20 cellular contexts compared by ENCODE assay signal in the genomic region with DNA sequence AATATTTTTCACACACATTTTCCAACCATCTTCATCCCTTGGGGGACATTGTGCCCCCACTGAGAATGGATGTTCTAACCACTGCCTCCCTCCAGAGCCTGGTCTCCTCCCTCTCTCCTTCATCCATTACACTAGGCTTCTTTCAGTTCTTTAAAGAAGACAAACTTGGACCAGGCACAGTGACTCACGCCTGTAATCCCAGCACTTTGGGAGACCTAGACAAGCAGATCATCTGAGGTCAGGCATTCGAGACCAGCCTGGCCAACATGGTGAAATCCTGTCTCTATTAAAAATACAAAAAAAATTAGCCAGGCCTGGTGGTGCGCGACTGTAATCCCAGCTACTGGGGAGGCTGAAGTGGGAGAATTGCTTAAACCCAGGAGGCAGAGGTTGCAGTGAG. TPM values are rescaled to one million over a fixed set of nuclear protein-coding genes. Genes with fewer than 3 reads are reported as not detected.
"Had no signal": no experiment of that assay in that cellular context is flagged by ENCODE, and none has a peak within 500 bp of the region (broad histone marks: within the 10 kb centered on the region; RNA-seq: fewer than 3 reads in every experiment).

No MANE protein-coding gene starts in this region.

- H3K9me3 Mint-ChIP-seq: activated naive CD4-positive, alpha-beta T cell treated with anti-CD3 and anti-CD28 coated beads, Interleukin-2, amount 50 U/mL, for 72 hours; mesothelial cell of epicardium; stimulated activated naive CD8-positive, alpha-beta T cell treated with anti-CD3 and anti-CD28 coated beads, Interleukin-15, amount 100 ng/mL, for 72 hours had no signal

- H3K4me3 ChIP-seq: esophagus squamous epithelium, gastroesophageal sphincter, hepatocyte, lower lobe of right lung, testis had no signal

- H3K79me2 ChIP-seq: hepatocyte, parathyroid adenoma had no signal

- H3K36me3 Mint-ChIP-seq: activated naive CD4-positive, alpha-beta T cell treated with anti-CD3 and anti-CD28 coated beads, Interleukin-2, amount 50 U/mL, for 72 hours; mesothelial cell of epicardium had no signal

- H3K27ac ChIP-seq: brain microvascular endothelial cell, esophagus squamous epithelium, gastroesophageal sphincter, hepatocyte, lower lobe of right lung, parathyroid adenoma, testis had no signal

- H3K4me3 Mint-ChIP-seq: mesothelial cell of epicardium; stimulated activated naive CD8-positive, alpha-beta T cell treated with anti-CD3 and anti-CD28 coated beads, Interleukin-15, amount 100 ng/mL, for 72 hours had no signal

- H2AFZ ChIP-seq: hepatocyte, parathyroid adenoma had no signal

- H3K4me1 ChIP-seq: lower lobe of right lung, parathyroid adenoma, testis had no signal

- H3K9me3 ChIP-seq: esophagus squamous epithelium, gastroesophageal sphincter, lower lobe of right lung, testis had no signal

- H3K27ac Mint-ChIP-seq: mesothelial cell of epicardium; stimulated activated naive CD8-positive, alpha-beta T cell treated with anti-CD3 and anti-CD28 coated beads, Interleukin-15, amount 100 ng/mL, for 72 hours had no signal

- H3K9ac ChIP-seq: parathyroid adenoma had no signal

- H3K4me2 ChIP-seq: hepatocyte had no signal

- DNase-seq: activated effector memory CD4-positive, alpha-beta T cell treated with Interleukin-2 at 50 U/mL for 16 hours; activated T-cell treated with anti-CD3 and anti-CD28 coated beads, Interleukin-2, amount 50 U/mL, for 1 hour; amygdala; brain microvascular endothelial cell; cerebellar nuclear complex; esophagus squamous epithelium; left cardiac atrium; lower lobe of right lung; retina; stimulated activated CD4-positive, alpha-beta T cell treated with anti-CD3 and anti-CD28 coated beads, Interleukin-15, amount 100 ng/mL, for 24 hours; stimulated activated CD4-positive, alpha-beta T cell treated with anti-CD3 and anti-CD28 coated beads, Interleukin-4, amount 100 ng/mL, for 4 hours; stimulated activated naive CD8-positive, alpha-beta T cell treated with anti-CD3 and anti-CD28 coated beads, Interleukin-15, amount 100 ng/mL, for 72 hours; testis had no signal

- H3K27me3 ChIP-seq: testis had no signal

- ATAC-seq: activated CD4-positive, CD25-positive, alpha-beta regulatory T cell treated with anti-CD3 and anti-CD28 coated beads, Interleukin-2, amount 50 U/mL, for 24 hours; activated naive CD4-positive, alpha-beta T cell treated with anti-CD3 and anti-CD28 coated beads, Interleukin-2, amount 50 U/mL, for 72 hours; gastroesophageal sphincter; lower lobe of right lung; stimulated activated naive CD8-positive, alpha-beta T cell treated with anti-CD3 and anti-CD28 coated beads, Interleukin-15, amount 100 ng/mL, for 72 hours had no signal

- H3K36me3 ChIP-seq: brain microvascular endothelial cell, esophagus squamous epithelium, gastroesophageal sphincter, lower lobe of right lung had no signal

RNA-seq across cellular contexts. Expression of gene ALOX15, which starts 6.5 kb away (rescaled TPM):
- total RNA-seq: T-helper 2 cell treated with Interferon-gamma antibody and Interleukin-4, amounts not matched to agents 100 ng/mL and 5 ng/mL, for 36 hours had no signal

RNA-seq across cellular contexts. Expression of gene SMTNL2, which starts 50.7 kb away (rescaled TPM):
- total RNA-seq: activated naive CD4-positive, alpha-beta T cell treated with anti-CD3 and anti-CD28 coated beads, Interleukin-2, amount 50 U/mL, for 72 hours; T-helper 2 cell treated with Interferon-gamma antibody and Interleukin-4, amounts not matched to agents 100 ng/mL and 5 ng/mL, for 36 hours had no signal
